Comparison of ENCODE assay signal across 33 cellular contexts in the genomic region with DNA sequence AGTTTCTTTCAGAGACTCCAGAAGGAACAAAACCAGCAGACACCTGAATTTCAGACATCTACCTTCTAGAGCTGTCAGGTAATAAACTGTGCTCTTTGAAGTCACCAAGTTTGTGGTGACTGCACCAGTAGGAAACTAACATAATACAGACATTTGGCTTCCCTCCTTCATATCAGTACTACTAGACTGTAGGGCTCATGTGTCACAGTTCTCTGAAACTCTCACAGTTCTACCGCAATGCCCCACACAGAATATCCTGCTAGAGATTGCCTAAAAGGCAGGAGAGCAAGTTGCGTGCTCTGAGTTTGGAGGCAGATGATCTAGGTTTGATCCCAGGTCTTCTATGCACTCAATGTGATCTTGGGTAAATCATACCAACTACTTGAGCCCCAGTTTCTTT.
"Had no signal": no experiment of that assay in that cellular context is flagged by ENCODE, and none has a peak within 500 bp of the region (broad histone marks: within the 10 kb centered on the region; RNA-seq: fewer than 3 reads in every experiment).

No MANE protein-coding gene starts in this region.

- H3K36me3 ChIP-seq: ascending aorta, cardiac muscle cell, MG63, Peyer's patch, SJSA1 had no signal

- H3K27me3 Mint-ChIP-seq: activated CD4-positive, alpha-beta memory T cell treated with anti-CD3 and anti-CD28 coated beads for 36 hours; central memory CD8-positive, alpha-beta T cell had no signal

- DNase-seq: activated CD4-positive, alpha-beta memory T cell treated with anti-CD3 and anti-CD28 coated beads for 36 hours; activated CD8-positive, alpha-beta memory T cell treated with anti-CD3 and anti-CD28 coated beads, Interleukin-2, amount 50 U/mL, for 4 hours; activated gamma-delta T cell; activated naive CD4-positive, alpha-beta T cell treated with anti-CD3 and anti-CD28 coated beads, Interleukin-2, amount 50 U/mL, for 16 hours; activated naive CD8-positive, alpha-beta T cell treated with anti-CD3 and anti-CD28 coated beads, Interleukin-2, amount 10 ng/mL, durations not matched to agents 7 days and 5 days; activated T-cell treated with anti-CD3 and anti-CD28 coated beads for 4 hours; activated T-cell treated with anti-CD3 and anti-CD28 coated beads, Interleukin-2, amount 50 U/mL, for 4 hours; amygdala; Kasumi-1; KG1; MG63; NCI-H1048; NCI-H1105 treated with DMSO at 0.1 percent for 48 hours; NCI-H1436; NCI-H187; NCI-H2029 treated with DMSO at 0.1 percent for 48 hours; NCI-H2107; NCI-H2171; NCI-H510A; NCI-H526; NCI-H748 treated with DMSO at 0.1 percent for 48 hours; NK-92 treated with Interleukin-12 subunit alpha and Interleukin-12 subunit beta, amount 100 ng/mL, for 24 hours; PC-3; Peyer's patch; RPMI8226; SHP77 treated with DMSO at 0.1 percent for 48 hours; SK-N-SH; T-helper 17 cell had no signal

- H3K4me3 ChIP-seq: ascending aorta, cardiac muscle cell, MG63, Peyer's patch, SJSA1 had no signal

- H3K36me3 Mint-ChIP-seq: activated CD4-positive, alpha-beta memory T cell treated with anti-CD3 and anti-CD28 coated beads for 36 hours had no signal

- H3K27ac ChIP-seq: ascending aorta, cardiac muscle cell, Peyer's patch, SJSA1 had no signal

- H3K27ac Mint-ChIP-seq: activated CD4-positive, alpha-beta memory T cell treated with anti-CD3 and anti-CD28 coated beads for 36 hours; activated naive CD8-positive, alpha-beta T cell treated with anti-CD3 and anti-CD28 coated beads, Interleukin-2, amount 10 ng/mL, durations not matched to agents 7 days and 5 days; activated T-helper 2 cell treated with anti-CD3 and anti-CD28 coated beads, Interferon-gamma antibody, Interleukin-2, Interleukin-4, amounts not matched to agents 10 μg/mL and 5 μg/mL and 100 μg/mL, durations not matched to agents 14 hours and 24 hours and 36 hours; T-helper 17 cell had no signal

- ATAC-seq: activated T-cell treated with anti-CD3 and anti-CD28 coated beads, Interleukin-2, amount 50 U/mL, for 4 hours; PC-3; T-helper 17 cell had no signal

- H3K4me1 ChIP-seq: ascending aorta, Peyer's patch, SJSA1 had no signal

- H3K9me3 ChIP-seq: ascending aorta, MG63, Peyer's patch, SJSA1, SK-N-SH had no signal

- H3K27me3 ChIP-seq: ascending aorta, cardiac muscle cell, MG63, Peyer's patch had no signal

- H3K4me3 Mint-ChIP-seq: activated CD4-positive, alpha-beta memory T cell treated with anti-CD3 and anti-CD28 coated beads for 36 hours; activated naive CD8-positive, alpha-beta T cell treated with anti-CD3 and anti-CD28 coated beads, Interleukin-2, amount 10 ng/mL, durations not matched to agents 7 days and 5 days; activated T-cell treated with anti-CD3 and anti-CD28 coated beads, Interleukin-2, amount 50 U/mL, for 4 hours; central memory CD8-positive, alpha-beta T cell; T-helper 17 cell had no signal

- H3K9me3 Mint-ChIP-seq: activated CD4-positive, alpha-beta memory T cell treated with anti-CD3 and anti-CD28 coated beads for 36 hours; activated naive CD8-positive, alpha-beta T cell treated with anti-CD3 and anti-CD28 coated beads, Interleukin-2, amount 10 ng/mL, durations not matched to agents 7 days and 5 days; activated T-cell treated with anti-CD3 and anti-CD28 coated beads, Interleukin-2, amount 50 U/mL, for 4 hours; activated T-helper 2 cell treated with anti-CD3 and anti-CD28 coated beads, Interferon-gamma antibody, Interleukin-2, Interleukin-4, amounts not matched to agents 10 μg/mL and 5 μg/mL and 100 μg/mL, durations not matched to agents 14 hours and 24 hours and 36 hours; central memory CD8-positive, alpha-beta T cell had no signal
